In the genomic region with DNA sequence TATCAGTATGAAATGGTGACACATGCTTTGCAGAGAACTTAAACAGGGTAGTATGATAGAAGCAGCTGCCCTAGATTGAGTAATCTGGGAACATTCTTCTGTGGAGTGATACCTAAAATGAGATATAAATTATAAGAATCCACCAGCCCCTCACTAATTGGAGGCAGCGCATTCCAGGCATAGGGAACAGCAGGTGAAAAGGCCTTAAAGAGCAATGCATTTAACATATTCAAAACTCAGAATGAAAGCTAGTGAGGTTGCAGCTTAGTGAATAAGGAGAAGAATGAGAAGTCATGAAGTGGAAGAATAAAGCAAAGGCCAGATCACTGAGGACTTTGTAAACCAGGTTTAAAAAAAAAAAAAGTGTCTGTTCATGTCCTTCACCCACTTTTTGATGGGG, we compare ENCODE assay signal across 35 cellular contexts. TPM values are rescaled to one million over a fixed set of nuclear protein-coding genes. Genes with fewer than 3 reads are reported as not detected.
"Had no signal": no experiment of that assay in that cellular context is flagged by ENCODE, and none has a peak within 500 bp of the region (broad histone marks: within the 10 kb centered on the region; RNA-seq: fewer than 3 reads in every experiment).

No MANE protein-coding gene starts in this region.

- H3K27me3 Mint-ChIP-seq: dendritic cell treated with granulocyte-macrophage colony-stimulating factor and Interleukin-4, amounts not matched to agents 40 ng/mL and 50 ng/mL, for 4 days; effector memory CD8-positive, alpha-beta T cell; naive B cell had no signal

- DNase-seq: colonic mucosa; cortex of kidney; effector CD8-positive, alpha-beta T cell; effector memory CD8-positive, alpha-beta T cell; endodermal cell; erythroblast; esophagus squamous epithelium; foreskin fibroblast; foreskin melanocyte; gastrocnemius medialis; glutamatergic neuron; head of caudate nucleus; heart right ventricle; hippocampal formation; immature natural killer cell; islet precursor cell; kidney; kidney glomerular epithelial cell; left lung; left ventricle myocardium superior; lower lobe of right lung; mesenchymal stem cell; mucosa of descending colon; naive B cell; naive thymus-derived CD8-positive, alpha-beta T cell had no signal

- H3K9me3 ChIP-seq: colonic mucosa, esophagus squamous epithelium, gastrocnemius medialis, left lung, lower lobe of right lung, mucosa of descending colon had no signal

- H3K9me3 Mint-ChIP-seq: dendritic cell treated with granulocyte-macrophage colony-stimulating factor and Interleukin-4, amounts not matched to agents 40 ng/mL and 50 ng/mL, for 4 days; endodermal cell; naive thymus-derived CD8-positive, alpha-beta T cell had no signal

- H3K27ac Mint-ChIP-seq: dendritic cell treated with granulocyte-macrophage colony-stimulating factor and Interleukin-4, amounts not matched to agents 40 ng/mL and 50 ng/mL, for 4 days; effector memory CD8-positive, alpha-beta T cell; endodermal cell; immature natural killer cell; mesothelial cell of epicardium; naive B cell; naive thymus-derived CD8-positive, alpha-beta T cell had no signal

- FAIRE-seq: kidney had no signal

- H3K27me3 ChIP-seq: colonic mucosa, gastrocnemius medialis, heart right ventricle, left lung had no signal

- H3K4me3 ChIP-seq: colonic mucosa, esophagus squamous epithelium, gastrocnemius medialis, heart right ventricle, left lung, lower lobe of right lung, mucosa of descending colon had no signal

- H3K4me1 ChIP-seq: colonic mucosa, esophagus squamous epithelium, gastrocnemius medialis, heart right ventricle, left lung, lower lobe of right lung had no signal

- H3K36me3 ChIP-seq: colonic mucosa, esophagus squamous epithelium, gastrocnemius medialis, heart right ventricle, left lung, lower lobe of right lung had no signal

- ATAC-seq: effector memory CD8-positive, alpha-beta T cell; esophagus mucosa; gastrocnemius medialis; heart right ventricle; left lung; left ventricle myocardium superior; lower lobe of right lung; mucosa of descending colon; naive thymus-derived CD8-positive, alpha-beta T cell had no signal

- H3K4me1 Mint-ChIP-seq: immature natural killer cell; naive B cell; naive thymus-derived CD8-positive, alpha-beta T cell had no signal

- H3K36me3 Mint-ChIP-seq: immature natural killer cell; mesothelial cell of epicardium; naive B cell; naive thymus-derived CD8-positive, alpha-beta T cell had no signal

- H3K4me3 Mint-ChIP-seq: dendritic cell treated with granulocyte-macrophage colony-stimulating factor and Interleukin-4, amounts not matched to agents 40 ng/mL and 50 ng/mL, for 4 days; effector memory CD8-positive, alpha-beta T cell; endodermal cell; immature natural killer cell; mesothelial cell of epicardium; naive B cell; naive thymus-derived CD8-positive, alpha-beta T cell had no signal

- H3K27ac ChIP-seq: colonic mucosa, epithelial cell of prostate, esophagus squamous epithelium, gastrocnemius medialis, heart right ventricle, left lung, lower lobe of right lung had no signal

RNA-seq across cellular contexts. Expression of gene ODAM, which starts 4.9 kb away (rescaled TPM):
- total RNA-seq: dermis microvascular lymphatic vessel endothelial cell; endodermal cell; esophagus mucosa; esophagus squamous epithelium; gastrocnemius medialis; glomerular endothelial cell; heart right ventricle; kidney; left ventricle myocardium superior; lower leg skin; lung microvascular endothelial cell; mesenteric fat pad; myocyte; naive thymus-derived CD8-positive, alpha-beta T cell had no signal
- polyA plus RNA-seq: immature natural killer cell; naive thymus-derived CD8-positive, alpha-beta T cell had no signal

RNA-seq across cellular contexts. Expression of gene FDCSP, which starts 35.3 kb away (rescaled TPM):
- total RNA-seq: dermis microvascular lymphatic vessel endothelial cell; endodermal cell; gastrocnemius medialis; glomerular endothelial cell; heart right ventricle; left lung; left ventricle myocardium superior; lower leg skin; lower lobe of right lung; lung microvascular endothelial cell; mesenteric fat pad; mucosa of descending colon; myocyte; naive thymus-derived CD8-positive, alpha-beta T cell had no signal
- polyA plus RNA-seq: heart right ventricle; immature natural killer cell; naive thymus-derived CD8-positive, alpha-beta T cell had no signal

RNA-seq across cellular contexts. Expression of gene PRR27, which starts 36.5 kb away (rescaled TPM):
- total RNA-seq: colonic mucosa; dermis microvascular lymphatic vessel endothelial cell; endodermal cell; esophagus mucosa; esophagus squamous epithelium; gastrocnemius medialis; glomerular endothelial cell; heart right ventricle; kidney; left lung; left ventricle myocardium superior; lower leg skin; lower lobe of right lung; lung microvascular endothelial cell; mesenteric fat pad; mesothelial cell of epicardium; mucosa of descending colon; myocyte; naive thymus-derived CD8-positive, alpha-beta T cell had no signal
- polyA plus RNA-seq: heart right ventricle; immature natural killer cell; naive thymus-derived CD8-positive, alpha-beta T cell had no signal

RNA-seq across cellular contexts. Expression of gene CSN3, which starts 51.8 kb away (rescaled TPM):
- total RNA-seq: colonic mucosa; dermis microvascular lymphatic vessel endothelial cell; endodermal cell; esophagus mucosa; esophagus squamous epithelium; gastrocnemius medialis; glomerular endothelial cell; heart right ventricle; kidney; left lung; left ventricle myocardium superior; lower leg skin; lower lobe of right lung; lung microvascular endothelial cell; mesenteric fat pad; mesothelial cell of epicardium; mucosa of descending colon; myocyte; naive thymus-derived CD8-positive, alpha-beta T cell had no signal
- polyA plus RNA-seq: heart right ventricle; immature natural killer cell; naive thymus-derived CD8-positive, alpha-beta T cell had no signal
